8 cellular contexts compared by ENCODE assay signal in genomic region chr16:71807905-71808592, GRCh38. TPM values are rescaled to one million over a fixed set of nuclear protein-coding genes. Genes with fewer than 3 reads are reported as not detected.
DNase-seq lines count a peak whose midpoint lies in the region; ATAC-seq and TF ChIP-seq lines count a peak whose summit lies in the region.

No MANE protein-coding gene starts in this region.

- H3K27me3 ChIP-seq in stomach: no peaks in the 10 kb centered on the region

- H3K4me3 Mint-ChIP-seq in T-helper 2 cell treated with Interferon-gamma antibody and Interleukin-4, amounts not matched to agents 5 μg/mL and 100 μg/mL, for 36 hours: peak overlapping the region; percentile 99
- H3K4me3 Mint-ChIP-seq in effector memory CD8-positive, alpha-beta T cell: peak overlapping the region; percentile 91
- peak overlapping the region; percentile 96 for H3K4me3 Mint-ChIP-seq in mesothelial cell of epicardium

- ATAC-seq in GM19023 (IDR thresholded peaks at IDR 0.05; ENCODE audit: unreplicated experiment) (peak; percentile 41), HG03280 (IDR thresholded peaks at IDR 0.05; ENCODE audit: unreplicated experiment) (peak; percentile 37)
- ATAC-seq in effector memory CD8-positive, alpha-beta T cell (replicated peaks): peak; percentile 27

- H3K27me3 Mint-ChIP-seq in T-helper 2 cell treated with Interferon-gamma antibody and Interleukin-4, amounts not matched to agents 5 μg/mL and 100 μg/mL, for 36 hours (ENCODE audit: low read depth): no peaks in the 10 kb centered on the region
- no peaks in the 10 kb centered on the region for H3K27me3 Mint-ChIP-seq in effector memory CD8-positive, alpha-beta T cell
- H3K27me3 Mint-ChIP-seq in mesothelial cell of epicardium (ENCODE audit: low read depth): no peaks in the 10 kb centered on the region

- H3K27ac Mint-ChIP-seq in T-helper 2 cell treated with Interferon-gamma antibody and Interleukin-4, amounts not matched to agents 5 μg/mL and 100 μg/mL, for 36 hours: peak overlapping the region; percentile 100
- peak overlapping the region; percentile 100 for H3K27ac Mint-ChIP-seq in effector memory CD8-positive, alpha-beta T cell
- H3K27ac Mint-ChIP-seq in mesothelial cell of epicardium: peak overlapping the region; percentile 100

- H3K4me1 Mint-ChIP-seq in T-helper 2 cell treated with Interferon-gamma antibody and Interleukin-4, amounts not matched to agents 5 μg/mL and 100 μg/mL, for 36 hours (ENCODE audit: low read depth): peaks cover 21% of the 10 kb centered on the region
- peaks cover 18 to 27% of the 10 kb centered on the region in 2 donors for H3K4me1 Mint-ChIP-seq in effector memory CD8-positive, alpha-beta T cell (ENCODE audit: low read depth in 2 of 2)
- peaks cover 19% of the 10 kb centered on the region for H3K4me1 Mint-ChIP-seq in mesothelial cell of epicardium

- peaks cover 16% of the 10 kb centered on the region for H3K36me3 Mint-ChIP-seq in T-helper 2 cell treated with Interferon-gamma antibody and Interleukin-4, amounts not matched to agents 5 μg/mL and 100 μg/mL, for 36 hours (ENCODE audit: low read depth)
- H3K36me3 Mint-ChIP-seq in effector memory CD8-positive, alpha-beta T cell (ENCODE audit: insufficient read depth): peaks cover 34% of the 10 kb centered on the region
- peaks cover 4% of the 10 kb centered on the region for H3K36me3 Mint-ChIP-seq in mesothelial cell of epicardium

- H3K4me3 ChIP-seq in AG10803 (ENCODE audit: low read length) (peak overlapping the region; percentile 74), stomach (peak overlapping the region; percentile 79 to 98 (median 90))

- TF ChIP-seq POLR2A in stomach (IDR thresholded peaks at IDR 0.05): no peak

- peaks cover 0 to 17% (median 12%) of the 10 kb centered on the region in 4 donors for H3K36me3 ChIP-seq in stomach

- TF ChIP-seq CTCF in AG10803 (conservative IDR thresholded peaks at IDR 0.05; ENCODE audit: low read length) (no peak), mesothelial cell of epicardium (IDR thresholded peaks at IDR 0.05; ENCODE audit: unreplicated experiment) (no peak), stomach (IDR thresholded peaks at IDR 0.05) (no peak)

- TF ChIP-seq EP300 in stomach (IDR thresholded peaks at IDR 0.05): no peak

- H3K9me3 ChIP-seq in stomach: no peaks in the 10 kb centered on the region

- DNase-seq in AG10803 (ENCODE audit: low read depth): peak; percentile 38
- no peak for DNase-seq in T-helper 2 cell treated with Interferon-gamma antibody and Interleukin-4, amounts not matched to agents 5 μg/mL and 100 μg/mL, for 36 hours (ENCODE audit: low spot score)
- DNase-seq in effector memory CD8-positive, alpha-beta T cell: no peak
- DNase-seq in mesothelial cell of epicardium (ENCODE audit: low spot score in 2 of 2, unreplicated experiment in 2 of 2): peak in 1 of 2 experiments; percentile 21
- no peak for DNase-seq in stomach
- no peak for DNase-seq in germinal center (ENCODE audit: low spot score)

- 0 to 1% (median 1%) methylated on average over 28 to 44 of the region's 44 CpGs for WGBS in stomach, 5 donors

- H3K27ac ChIP-seq in stomach: peak overlapping the region; percentile 97 to 100 (median 99)

- intact Hi-C loops in stomach (cut with DNase I; ENCODE audit: low total_unique reads): no loop called here

- peaks cover 39 to 61% (median 50%) of the 10 kb centered on the region in 4 donors for H3K4me1 ChIP-seq in stomach

- no peaks in the 10 kb centered on the region for H3K9me3 Mint-ChIP-seq in T-helper 2 cell treated with Interferon-gamma antibody and Interleukin-4, amounts not matched to agents 5 μg/mL and 100 μg/mL, for 36 hours
- H3K9me3 Mint-ChIP-seq in effector memory CD8-positive, alpha-beta T cell: no peaks in the 10 kb centered on the region
- H3K9me3 Mint-ChIP-seq in mesothelial cell of epicardium: no peaks in the 10 kb centered on the region

RNA-seq across cellular contexts. Expression of gene AP1G1, which starts 0.6 kb away (rescaled TPM):
- total RNA-seq in mesothelial cell of epicardium (103 to 109 TPM (median 108 TPM) in 3 replicates), stomach (100 to 1,000 TPM; 108 to 198 (median 174) TPM)
- 10 to 100 TPM; 11.7 to 18.8 (median 12.8) TPM for polyA plus RNA-seq in stomach

RNA-seq across cellular contexts. Expression of gene ATXN1L, which starts 37.7 kb away (rescaled TPM):
- total RNA-seq in mesothelial cell of epicardium (31.6 to 32.5 TPM (median 31.9 TPM) in 3 replicates), stomach (10 to 100 TPM in 3 of 5 donors, 1 to 10 TPM in 2; 8.5 to 33.4 (median 16.9) TPM)
- polyA plus RNA-seq in stomach: 1 to 10 TPM; 4.2 to 9.3 (median 7.2) TPM
